ENCODE assay signal across 35 cellular contexts in the genomic region with DNA sequence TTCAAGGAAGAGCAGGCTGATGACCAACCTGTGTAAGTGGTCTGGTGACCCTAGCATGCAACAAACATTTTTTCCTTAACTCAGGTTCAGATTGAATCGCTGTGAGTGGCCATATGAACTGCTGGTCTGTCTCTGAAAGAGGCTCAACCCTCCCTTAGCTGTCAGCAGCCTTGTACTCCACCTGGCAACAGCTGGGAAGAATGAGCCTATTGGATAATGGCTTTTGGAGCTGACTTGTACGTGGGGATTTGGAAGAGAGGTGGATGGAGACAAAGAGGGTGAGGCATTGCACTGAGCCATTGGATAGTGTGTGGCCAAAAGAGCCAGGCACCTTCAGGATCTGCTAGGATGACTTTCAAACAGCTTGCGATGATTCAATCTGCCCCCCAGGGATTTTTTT. TPM values are rescaled to one million over a fixed set of nuclear protein-coding genes. Genes with fewer than 3 reads are reported as not detected.
"Had no signal": no experiment of that assay in that cellular context is flagged by ENCODE, and none has a peak within 500 bp of the region (broad histone marks: within the 10 kb centered on the region; RNA-seq: fewer than 3 reads in every experiment).

No MANE protein-coding gene starts in this region.

- FAIRE-seq: kidney had no signal

- H3K4me3 Mint-ChIP-seq: naive thymus-derived CD4-positive, alpha-beta T cell; nephron; stimulated activated memory B cell treated with anti-CD40 and anti-IgM and Interleukin-4, amounts not matched to agents 10 μg/mL and 1 μg/mL and 100 μg/mL, for 72 hours; type B pancreatic cell had no signal

- DNase-seq: cerebellar nuclear complex; cortex of kidney; dorsolateral prefrontal cortex; effector CD4-positive, alpha-beta T cell; foreskin melanocyte; glutamatergic neuron; heart right ventricle; hippocampal formation; kidney; left lung; mesenchymal stem cell; midbrain; naive thymus-derived CD4-positive, alpha-beta T cell; nucleus accumbens; psoas muscle; right cardiac atrium; sigmoid colon; stimulated activated CD4-positive, alpha-beta T cell treated with anti-CD3 and anti-CD28 coated beads, Interleukin-2, amount 100 ng/mL, for 24 hours; stimulated activated CD4-positive, alpha-beta T cell treated with anti-CD3 and anti-CD28 coated beads, Interleukin-4, amount 100 ng/mL, for 24 hours; stimulated activated naive CD8-positive, alpha-beta T cell treated with anti-CD3 and anti-CD28 coated beads, Interleukin-15, Interleukin-2, amounts not matched to agents 100 U/mL and 50 U/mL, for 24 hours; substantia nigra; testis; tibial artery had no signal

- H3K27me3 ChIP-seq: esophagus muscularis mucosa, testis, tibial artery had no signal

- H3K27ac ChIP-seq: dorsolateral prefrontal cortex, esophagus muscularis mucosa, heart right ventricle, left lung, psoas muscle, sigmoid colon, testis, tibial artery had no signal

- H3K4me1 ChIP-seq: esophagus muscularis mucosa, heart right ventricle, left lung, psoas muscle, sigmoid colon, testis, tibial artery had no signal

- H3K27ac Mint-ChIP-seq: naive thymus-derived CD4-positive, alpha-beta T cell; stimulated activated memory B cell treated with anti-CD40 and anti-IgM and Interleukin-4, amounts not matched to agents 10 μg/mL and 1 μg/mL and 100 μg/mL, for 72 hours; type B pancreatic cell had no signal

- H3K4me3 ChIP-seq: dorsolateral prefrontal cortex, esophagus muscularis mucosa, heart right ventricle, left lung, psoas muscle, sigmoid colon, testis, tibial artery had no signal

- H3K9me3 Mint-ChIP-seq: nephron; stimulated activated memory B cell treated with anti-CD40 and anti-IgM and Interleukin-4, amounts not matched to agents 10 μg/mL and 1 μg/mL and 100 μg/mL, for 72 hours; type B pancreatic cell had no signal

- H3K9me3 ChIP-seq: esophagus muscularis mucosa, heart right ventricle, left lung, psoas muscle, sigmoid colon, testis, tibial artery had no signal

- ATAC-seq: heart right ventricle; left lung; naive thymus-derived CD4-positive, alpha-beta T cell; psoas muscle; stimulated activated memory B cell treated with anti-CD40 and anti-IgM and Interleukin-4, amounts not matched to agents 10 μg/mL and 1 μg/mL and 100 μg/mL, for 72 hours; stimulated activated naive CD8-positive, alpha-beta T cell treated with anti-CD3 and anti-CD28 coated beads, Interleukin-15, Interleukin-2, amounts not matched to agents 100 U/mL and 50 U/mL, for 24 hours had no signal

- H3K36me3 ChIP-seq: esophagus muscularis mucosa, heart right ventricle, left lung, sigmoid colon, tibial artery had no signal

- H3K27me3 Mint-ChIP-seq: stimulated activated memory B cell treated with anti-CD40 and anti-IgM and Interleukin-4, amounts not matched to agents 10 μg/mL and 1 μg/mL and 100 μg/mL, for 72 hours; type B pancreatic cell had no signal

- H3K36me3 Mint-ChIP-seq: naive thymus-derived CD4-positive, alpha-beta T cell; stimulated activated memory B cell treated with anti-CD40 and anti-IgM and Interleukin-4, amounts not matched to agents 10 μg/mL and 1 μg/mL and 100 μg/mL, for 72 hours; type B pancreatic cell had no signal

- H3K4me1 Mint-ChIP-seq: naive thymus-derived CD4-positive, alpha-beta T cell; stimulated activated memory B cell treated with anti-CD40 and anti-IgM and Interleukin-4, amounts not matched to agents 10 μg/mL and 1 μg/mL and 100 μg/mL, for 72 hours had no signal

RNA-seq across cellular contexts. Expression of a gene that starts 35.7 kb away (rescaled TPM):
- total RNA-seq: dorsolateral prefrontal cortex; epithelial cell of proximal tubule; esophagus muscularis mucosa; heart right ventricle; kidney; left lung; lower leg skin; lung microvascular endothelial cell; mucosa of gallbladder; naive thymus-derived CD4-positive, alpha-beta T cell; osteocyte; psoas muscle; renal cortical epithelial cell; right cardiac atrium; sigmoid colon; skeletal muscle tissue; testis; urinary bladder had no signal
- polyA plus RNA-seq: heart right ventricle; naive thymus-derived CD4-positive, alpha-beta T cell; psoas muscle; right cardiac atrium; sigmoid colon; urinary bladder had no signal
